ENCODE assay signal across 19 cellular contexts in genomic region chr15:99984491-99985243, GRCh38.
"Had no signal": no experiment of that assay in that cellular context is flagged by ENCODE, and none has a peak within 500 bp of the region (broad histone marks: within the 10 kb centered on the region; RNA-seq: fewer than 3 reads in every experiment).

No MANE protein-coding gene starts in this region.

- H3K36me3 ChIP-seq: prostate gland, right atrium auricular region, upper lobe of left lung had no signal

- H3K4me1 Mint-ChIP-seq: activated CD4-positive, alpha-beta T cell treated with anti-CD3 and anti-CD28 coated beads, Interleukin-2, amount 10 ng/mL, durations not matched to agents 7 days and 5 days; naive thymus-derived CD4-positive, alpha-beta T cell had no signal

- H3K4me3 Mint-ChIP-seq: activated CD4-positive, alpha-beta T cell treated with anti-CD3 and anti-CD28 coated beads, Interleukin-2, amount 10 ng/mL, durations not matched to agents 7 days and 5 days; activated naive CD4-positive, alpha-beta T cell treated with anti-CD3 and anti-CD28 coated beads for 36 hours; activated T-cell treated with anti-CD3 and anti-CD28 coated beads, Interleukin-2, amount 50 U/mL, for 4 hours; naive thymus-derived CD4-positive, alpha-beta T cell had no signal

- H3K27ac ChIP-seq: body of pancreas, foreskin keratinocyte, prostate gland, right atrium auricular region, stomach, upper lobe of left lung had no signal

- H3K4me1 ChIP-seq: prostate gland, stomach had no signal

- FAIRE-seq: keratinocyte had no signal

- H3K27me3 Mint-ChIP-seq: activated CD4-positive, alpha-beta T cell treated with anti-CD3 and anti-CD28 coated beads, Interleukin-2, amount 10 ng/mL, durations not matched to agents 7 days and 5 days; naive thymus-derived CD4-positive, alpha-beta T cell had no signal

- DNase-seq: activated CD4-positive, alpha-beta T cell treated with anti-CD3 and anti-CD28 coated beads, Interleukin-2, amount 10 ng/mL, durations not matched to agents 7 days and 5 days; activated CD8-positive, alpha-beta memory T cell treated with anti-CD3 and anti-CD28 coated beads, Interleukin-2, amount 50 U/mL, for 4 hours; activated naive CD4-positive, alpha-beta T cell treated with anti-CD3 and anti-CD28 coated beads for 36 hours; activated T-cell treated with anti-CD3 and anti-CD28 coated beads, Interleukin-2, amount 50 U/mL, for 4 hours; body of pancreas; dorsolateral prefrontal cortex; foreskin keratinocyte; glutamatergic neuron; hypothalamus; naive thymus-derived CD4-positive, alpha-beta T cell; occipital lobe; stomach; upper lobe of left lung had no signal

- H3K9me3 ChIP-seq: body of pancreas, prostate gland, right atrium auricular region, upper lobe of left lung had no signal

- H3K4me3 ChIP-seq: body of pancreas, dorsolateral prefrontal cortex, lung, prostate gland, right atrium auricular region, stomach, upper lobe of left lung had no signal

- ATAC-seq: activated CD4-positive, CD25-positive, alpha-beta regulatory T cell treated with anti-CD3 and anti-CD28 coated beads, Interleukin-2, amount 50 U/mL, for 24 hours; activated T-cell treated with anti-CD3 and anti-CD28 coated beads, Interleukin-2, amount 50 U/mL, for 4 hours; body of pancreas; foreskin keratinocyte; left lobe of liver; naive thymus-derived CD4-positive, alpha-beta T cell had no signal

- H3K27ac Mint-ChIP-seq: activated CD4-positive, alpha-beta T cell treated with anti-CD3 and anti-CD28 coated beads, Interleukin-2, amount 10 ng/mL, durations not matched to agents 7 days and 5 days; activated naive CD4-positive, alpha-beta T cell treated with anti-CD3 and anti-CD28 coated beads for 36 hours had no signal

- H3K27me3 ChIP-seq: body of pancreas, foreskin keratinocyte, right atrium auricular region, stomach, upper lobe of left lung had no signal
